Comparison of ENCODE assay signal across 19 cellular contexts in the genomic region with DNA sequence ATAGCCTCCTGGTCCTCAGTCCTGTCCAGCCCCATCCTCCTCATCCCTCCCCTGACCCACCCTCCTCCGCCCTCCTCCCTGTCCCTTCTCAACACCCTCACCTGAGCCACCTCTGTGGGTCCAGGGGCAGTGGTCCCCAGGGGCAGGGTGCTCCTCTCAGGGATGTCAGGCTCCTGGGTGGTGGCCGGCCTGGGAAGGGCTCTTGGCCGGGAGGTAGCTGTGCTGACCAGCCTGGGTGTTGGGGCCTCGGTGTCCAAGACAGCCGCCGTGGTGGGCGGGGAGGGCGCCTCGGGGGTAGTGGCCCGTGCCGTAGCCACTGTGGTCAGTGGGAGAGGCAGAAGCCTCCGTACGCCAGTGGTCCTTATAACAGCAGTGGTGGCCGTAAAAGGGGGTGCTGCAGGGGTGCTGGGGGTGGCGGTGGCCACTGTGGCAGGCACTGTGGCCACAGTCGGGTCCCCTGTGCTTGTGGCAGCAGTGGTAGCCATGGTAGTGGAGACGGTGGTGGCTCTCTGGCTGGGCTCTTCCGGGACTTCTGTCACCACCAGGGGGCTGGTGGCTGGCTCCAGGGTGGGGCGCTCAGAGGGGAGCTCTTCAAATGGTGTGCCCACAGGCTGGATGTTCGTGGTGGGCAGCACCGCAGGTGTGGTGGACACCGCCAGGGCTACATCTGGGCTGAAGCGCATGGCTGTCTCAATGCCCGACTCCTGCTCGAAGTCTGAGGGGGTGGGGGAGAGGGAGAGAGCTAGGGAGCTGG. TPM values are rescaled to one million over a fixed set of nuclear protein-coding genes. Genes with fewer than 3 reads are reported as not detected.
A peak's percentile ranks its signal among the peaks of the same experiment; 100 is the strongest.
DNase-seq lines count a peak whose midpoint lies in the region; ATAC-seq and TF ChIP-seq lines count a peak whose summit lies in the region.
"Had no signal": no experiment of that assay in that cellular context is flagged by ENCODE, and none has a peak within 500 bp of the region (broad histone marks: within the 10 kb centered on the region; RNA-seq: fewer than 3 reads in every experiment).

No MANE protein-coding gene starts in this region.

- 94% methylated on average over 23 of the region's 25 CpGs for WGBS in smooth muscle cell (ENCODE audit: low lambda C conversion rate)

- H3K9me3 ChIP-seq in A673 (ENCODE audit: low read depth, low read length, poor library complexity, severe bottlenecking) (peaks cover 6% of the 10 kb centered on the region), neural progenitor cell (ENCODE audit: low read depth) (no peaks in the 10 kb centered on the region), smooth muscle cell (replicated peaks; ENCODE audit: low read depth) (peaks cover 5% of the 10 kb centered on the region)
- H3K9me3 ChIP-seq: thyroid gland had no signal

- no peaks in the 10 kb centered on the region for H3K36me3 ChIP-seq in A673 (ENCODE audit: insufficient read depth, low read length, poor library complexity, severe bottlenecking)
- no peaks in the 10 kb centered on the region; the same call in 1 of the 2 replicates for H3K36me3 ChIP-seq in H7 (replicated peaks; ENCODE audit: control insufficient read depth, insufficient read depth, low read length)
- H3K36me3 ChIP-seq in neural progenitor cell, result peaks cover 4% of the 10 kb centered on the region
- peaks cover 13% of the 10 kb centered on the region for H3K36me3 ChIP-seq in smooth muscle cell (ENCODE audit: low read depth)

- DNase-seq in A673 (ENCODE audit: low spot score) (no peak), H7 (peak; percentile 76), cardiac fibroblast (ENCODE audit: low read depth in 2 of 2) (no peak), neural progenitor cell (ENCODE audit: low spot score) (no peak), smooth muscle cell (lab: John Stamatoyannopoulos, UW; ENCODE audit: unreplicated experiment) (no peak), NCI-H2227 (lab: John Stamatoyannopoulos, UW; ENCODE audit: unreplicated experiment) (no peak)
- DNase-seq: ACHN; activated naive CD4-positive, alpha-beta T cell treated with anti-CD3 and anti-CD28 coated beads, Interleukin-2, amount 50 U/mL, for 16 hours; COR-L47; effector memory CD8-positive, alpha-beta T cell; GDM1; naive thymus-derived CD4-positive, alpha-beta T cell; NCI-H1436; retina; SHP77 treated with DMSO at 0.1 percent for 48 hours had no signal

- CTCF ChIA-PET in A673 (lab: Charles Lee), result no interaction called here

- H3K4me2 ChIP-seq in neural progenitor cell, result no peak overlapping the region
- no peak overlapping the region for H3K4me2 ChIP-seq in smooth muscle cell

- H3K4me3 ChIP-seq in A673 (ENCODE audit: low read depth, low read length, poor library complexity, severe bottlenecking), result no peak overlapping the region
- no peak overlapping the region for H3K4me3 ChIP-seq in H7 (ENCODE audit: insufficient read depth, low read depth, low read length)
- no peak overlapping the region for H3K4me3 ChIP-seq in cardiac fibroblast (replicated peaks in 1 of 2; ENCODE audit: low read depth in 2 of 2, low read length in 2 of 2)
- H3K4me3 ChIP-seq in neural progenitor cell, result no peak overlapping the region
- H3K4me3 ChIP-seq in smooth muscle cell, result no peak overlapping the region
- H3K4me3 ChIP-seq: thyroid gland had no signal

- BruUV-seq in A673 (replicated peaks; lab: Mats Ljungman, UMichigan), result no TSS peak

- H3K4me1 ChIP-seq in A673 (ENCODE audit: insufficient read depth, low read length, poor library complexity, severe bottlenecking), result peaks cover 23% of the 10 kb centered on the region
- peaks cover 7% of the 10 kb centered on the region for H3K4me1 ChIP-seq in neural progenitor cell
- no peaks in the 10 kb centered on the region for H3K4me1 ChIP-seq in smooth muscle cell (ENCODE audit: low read depth)
- H3K4me1 ChIP-seq: thyroid gland had no signal

- H2AFZ ChIP-seq in neural progenitor cell (replicated peaks), result no peak overlapping the region
- H2AFZ ChIP-seq in smooth muscle cell (ENCODE audit: low read depth), result no peak overlapping the region

- POLR2A ChIA-PET in A673 (lab: Charles Lee; ENCODE audit: low non-redundant PET), result no interaction called here

- TF ChIP-seq CTCF in A673 (conservative IDR thresholded peaks at IDR 0.05; ENCODE audit: low read depth, low read length) (peak; percentile 29; the same call in 1 of the 2 replicates), cardiac fibroblast (IDR thresholded peaks at IDR 0.05; ENCODE audit: low read depth, low read length) (peak; percentile 1), neural progenitor cell (IDR thresholded peaks at IDR 0.05) (no peak), smooth muscle cell (IDR thresholded peaks at IDR 0.05; ENCODE audit: borderline replicate concordance, insufficient read depth, poor library complexity, severe bottlenecking) (no peak)

- H3K79me2 ChIP-seq in neural progenitor cell (ENCODE audit: low read depth) (no peaks in the 10 kb centered on the region), smooth muscle cell (ENCODE audit: low read depth) (no peaks in the 10 kb centered on the region)

- H3K27ac ChIP-seq in A673 (ENCODE audit: low read depth, low read length, poor library complexity, severe bottlenecking) (no peak overlapping the region), neural progenitor cell (no peak overlapping the region), smooth muscle cell (ENCODE audit: low read depth) (no peak overlapping the region)
- H3K27ac ChIP-seq: thyroid gland had no signal

- no peaks in the 10 kb centered on the region for H3F3A ChIP-seq in neural progenitor cell (ENCODE audit: low read depth)
- H3F3A ChIP-seq in smooth muscle cell (ENCODE audit: low read depth), result no peaks in the 10 kb centered on the region

- H3K4me1 Mint-ChIP-seq in neural progenitor cell, result peaks cover 42% of the 10 kb centered on the region

- no peaks in the 10 kb centered on the region for H3K27me3 ChIP-seq in A673 (replicated peaks; ENCODE audit: insufficient read depth, low read depth, low read length, poor library complexity)
- H3K27me3 ChIP-seq in H7 (ENCODE audit: control insufficient read depth, insufficient read depth, low read length), result no peaks in the 10 kb centered on the region
- no peaks in the 10 kb centered on the region for H3K27me3 ChIP-seq in neural progenitor cell
- H3K27me3 ChIP-seq in smooth muscle cell (ENCODE audit: low read depth), result no peaks in the 10 kb centered on the region
- H3K27me3 ChIP-seq: thyroid gland had no signal

- no peak overlapping the region for H3K9ac ChIP-seq in neural progenitor cell
- H3K9ac ChIP-seq in smooth muscle cell (ENCODE audit: low read depth), result no peak overlapping the region

- ATAC-seq in HG03108 (IDR thresholded peaks at IDR 0.05; ENCODE audit: unreplicated experiment) (no peak), HG02870 (IDR thresholded peaks at IDR 0.05; ENCODE audit: unreplicated experiment) (no peak)
- ATAC-seq: activated CD4-positive, CD25-positive, alpha-beta regulatory T cell treated with anti-CD3 and anti-CD28 coated beads, Interleukin-2, amount 50 U/mL, for 24 hours; effector memory CD8-positive, alpha-beta T cell; naive thymus-derived CD4-positive, alpha-beta T cell had no signal

- H3K36me3 Mint-ChIP-seq in neural progenitor cell, result peaks cover 17% of the 10 kb centered on the region
- H3K36me3 Mint-ChIP-seq: naive thymus-derived CD4-positive, alpha-beta T cell had no signal

- peaks cover 8% of the 10 kb centered on the region for H3K27me3 Mint-ChIP-seq in neural progenitor cell (ENCODE audit: insufficient read depth, low read depth)

- peaks cover 27% of the 10 kb centered on the region for H4K20me1 ChIP-seq in neural progenitor cell (ENCODE audit: low read depth)
- peaks cover 35% of the 10 kb centered on the region for H4K20me1 ChIP-seq in smooth muscle cell (ENCODE audit: low read depth)

- H3K27ac Mint-ChIP-seq in neural progenitor cell, result no peak overlapping the region
- H3K27ac Mint-ChIP-seq: effector memory CD8-positive, alpha-beta T cell; naive thymus-derived CD4-positive, alpha-beta T cell had no signal

- no peaks in the 10 kb centered on the region for H3K9me3 Mint-ChIP-seq in neural progenitor cell
- H3K9me3 Mint-ChIP-seq: effector memory CD8-positive, alpha-beta T cell had no signal

- peak overlapping the region; percentile 52 for H3K4me3 Mint-ChIP-seq in neural progenitor cell
- H3K4me3 Mint-ChIP-seq: effector memory CD8-positive, alpha-beta T cell; naive thymus-derived CD4-positive, alpha-beta T cell had no signal

- intact Hi-C loops in A673 (cut with micrococcal nuclease; ENCODE audit: unreplicated experiment), result no loop called here

RNA-seq across cellular contexts. Expression of gene SDC3, which starts 31.9 kb away (rescaled TPM):
- total RNA-seq in A673 (2021), result 7.7 and 11.6 TPM in 2 replicates
- total RNA-seq in H7 (2014; rRNA removed; shearing (Covaris generic)), result 38.0 and 44.2 TPM in 2 replicates
- total RNA-seq in neural progenitor cell (ENCODE audit: low replicate concordance), result 23.0 and 45.1 TPM in 2 replicates
- 45.8 and 46.3 TPM in 2 replicates for total RNA-seq in smooth muscle cell
- 86.8 and 112 TPM in 2 replicates for polyA plus RNA-seq in smooth muscle cell

Comparison
In these comparisons a context has a peak if more than half of its experiments do, and no peak if none do; other contexts are left out.
1. CTCF ChIP-seq: peak in A673 (single experiment) and cardiac fibroblast (single experiment); none in neural progenitor cell (single experiment) and smooth muscle cell (single experiment).